Comparison of ENCODE assay signal across 19 cellular contexts in genomic region chr4:88353324-88353723, GRCh38. TPM values are rescaled to one million over a fixed set of nuclear protein-coding genes. Genes with fewer than 3 reads are reported as not detected.
A peak's percentile ranks its signal among the peaks of the same experiment; 100 is the strongest.
DNase-seq lines count a peak whose midpoint lies in the region; ATAC-seq lines count a peak whose summit lies in the region.
"Had no signal": no experiment of that assay in that cellular context is flagged by ENCODE, and none has a peak within 500 bp of the region (broad histone marks: within the 10 kb centered on the region; RNA-seq: fewer than 3 reads in every experiment).

No MANE protein-coding gene starts in this region.

- no peak overlapping the region for H2BK120ac ChIP-seq in mesendoderm (ENCODE audit: low read depth, low read length)

- no peaks in the 10 kb centered on the region for H3K79me1 ChIP-seq in mesendoderm (ENCODE audit: low read length)

- H2AK5ac ChIP-seq in mesendoderm (ENCODE audit: low read length), result no peak overlapping the region

- H3K56ac ChIP-seq in mesendoderm (ENCODE audit: low read length), result no peak overlapping the region

- no peak overlapping the region for H3K18ac ChIP-seq in mesendoderm (ENCODE audit: low read length)

- H3K27ac ChIP-seq in mesendoderm (ENCODE audit: low read depth, low read length), result no peak overlapping the region
- H3K27ac ChIP-seq: GM23248 had no signal

- no peak overlapping the region for H4K5ac ChIP-seq in mesendoderm (ENCODE audit: low read length)

- no peak overlapping the region for H4K8ac ChIP-seq in mesendoderm (ENCODE audit: low read depth, low read length)

- H3K23ac ChIP-seq in mesendoderm (ENCODE audit: low read length), result no peak overlapping the region

- no peak overlapping the region for H2BK5ac ChIP-seq in mesendoderm (ENCODE audit: low read length)

- H3K4me3 ChIP-seq in mesendoderm (ENCODE audit: low read length), result no peak overlapping the region
- H3K4me3 ChIP-seq: GM23248, HAP-1, K562 had no signal

- peak; percentile 8 for DNase-seq in LHCN-M2 (ENCODE audit: low read depth)
- DNase-seq in OCI-M1 (lab: John Stamatoyannopoulos, UW), result peak; percentile 23
- peak; percentile 36 for DNase-seq in mesendoderm
- no peak for DNase-seq in NCI-H1092 treated with DMSO at 0.1 percent for 48 hours (lab: John Stamatoyannopoulos, UW)
- DNase-seq: ACHN; BE2C; C1 segment of cervical spinal cord; CD4-positive, CD25-positive, alpha-beta regulatory T cell; CD8-positive, alpha-beta memory T cell; COR-L47; DMS 273 treated with DMSO at 0.1 percent for 48 hours; DMS79; GF-D8; GM23248; IMR-90 had no signal

- ATAC-seq in HG03097 (IDR thresholded peaks at IDR 0.05; ENCODE audit: low FRiP score, unreplicated experiment), result no peak
- no peak for ATAC-seq in GM19452 (IDR thresholded peaks at IDR 0.05; ENCODE audit: unreplicated experiment)
- ATAC-seq: K562 had no signal

- H3K4me1 ChIP-seq in mesendoderm (ENCODE audit: control insufficient read depth, low read depth, low read length), result no peaks in the 10 kb centered on the region
- H3K4me1 ChIP-seq: BE2C had no signal

- H3K27me3 ChIP-seq in mesendoderm (ENCODE audit: insufficient read depth, low read length, poor library complexity), result no peaks in the 10 kb centered on the region
- H3K27me3 ChIP-seq: BE2C had no signal

- H3K4me2 ChIP-seq in mesendoderm (ENCODE audit: low read length), result no peak overlapping the region

- no peak overlapping the region for H3K9ac ChIP-seq in mesendoderm (ENCODE audit: low read length)
- H3K9ac ChIP-seq: GM23248 had no signal

- no peak overlapping the region for H2BK15ac ChIP-seq in mesendoderm (replicated peaks; ENCODE audit: low read depth)

- no peaks in the 10 kb centered on the region for H3K79me2 ChIP-seq in mesendoderm (ENCODE audit: control insufficient read depth, insufficient read depth, low read length)

- no peak overlapping the region for H3K4ac ChIP-seq in mesendoderm (ENCODE audit: low read depth, low read length)

- H3K36me3 ChIP-seq in mesendoderm (ENCODE audit: control insufficient read depth, insufficient read depth, low read length), result no peaks in the 10 kb centered on the region
- H3K36me3 ChIP-seq: BE2C, HAP-1 had no signal

RNA-seq across cellular contexts. Expression of gene HERC6, which starts 25.3 kb away (rescaled TPM):
- 3.9 and 7.1 TPM in 2 replicates for total RNA-seq in LHCN-M2 (2014; rRNA removed)
- 2.5 TPM for polyA plus RNA-seq in LHCN-M2 (2012)
- 4.8 TPM for polyA plus RNA-seq in mesendoderm (2013, experiment 1 of 2)
- 4.3 TPM for polyA plus RNA-seq in mesendoderm (2013, experiment 2 of 2)
